Comparison of ENCODE assay signal across 8 cellular contexts in genomic region chr19:23116802-23117571, GRCh38. TPM values are rescaled to one million over a fixed set of nuclear protein-coding genes. Genes with fewer than 3 reads are reported as not detected.
DNase-seq lines count a peak whose midpoint lies in the region; ATAC-seq lines count a peak whose summit lies in the region.

Gene ZNF730, plus strand, starts transcription at chr19:23117025. Its CDS starts 149 bp downstream, at chr19:23117174.

- H3K4me1 ChIP-seq in SJCRH30 (no peaks in the 10 kb centered on the region), rectal smooth muscle tissue (ENCODE audit: control insufficient read depth, insufficient read depth, low read length) (no peaks in the 10 kb centered on the region)

- H3K27me3 ChIP-seq in SJCRH30 (no peaks in the 10 kb centered on the region), rectal smooth muscle tissue (ENCODE audit: control insufficient read depth, insufficient read depth, low read length) (no peaks in the 10 kb centered on the region)

- ATAC-seq in GM18909 (IDR thresholded peaks at IDR 0.05; ENCODE audit: poor library complexity, unreplicated experiment) (peak; percentile 100), HG03558 (IDR thresholded peaks at IDR 0.05; ENCODE audit: extremely low read depth, unreplicated experiment) (peak; percentile 87)

- peak within 1 kb of the TSS; percentile 70 for H3K4me3 ChIP-seq in SJCRH30
- peak within 1 kb of the TSS; percentile 77 for H3K4me3 ChIP-seq in rectal smooth muscle tissue (ENCODE audit: low read length)

- H3K27ac ChIP-seq in SJCRH30 (peak within 1 kb of the TSS; percentile 93), rectal smooth muscle tissue (ENCODE audit: low read depth, low read length) (no peak within 1 kb of the TSS)

- H3K9me3 ChIP-seq in SJCRH30 (replicated peaks) = peaks cover 9% of the 10 kb centered on the region

- peak within 1 kb of the TSS; percentile 49 for H3K9ac ChIP-seq in rectal smooth muscle tissue (ENCODE audit: low read length)

- H3K36me3 ChIP-seq in SJCRH30 (peaks cover 24% of the 10 kb centered on the region), rectal smooth muscle tissue (ENCODE audit: control insufficient read depth, insufficient read depth, low read length) (no peaks in the 10 kb centered on the region)

- DNase-seq in SJCRH30 (peak; percentile 94 to 95), anterior cingulate cortex (lab: John Stamatoyannopoulos, UW) (peak in 54 of 58 donors; percentile 2 to 80 (median 35)), hippocampal formation (lab: John Stamatoyannopoulos, UW) (peak; percentile 20 to 26), SHP77 treated with DMSO at 0.1 percent for 48 hours (lab: John Stamatoyannopoulos, UW) (no peak)
- DNase-seq in effector CD4-positive, alpha-beta T cell = no peak

RNA-seq across cellular contexts. Expression of gene ZNF730, which starts in this region (rescaled TPM):
- total RNA-seq in SJCRH30 (2014; rRNA removed; shearing (Covaris generic)) = 19.6 and 24.9 TPM in 2 replicates

Comparison
In these comparisons a context has a peak if more than half of its experiments do, and no peak if none do; other contexts are left out.
1. DNase-seq: peak in SJCRH30 (2 of 2), anterior cingulate cortex (54 of 58) and hippocampal formation (2 of 2); none in effector CD4-positive, alpha-beta T cell (single experiment) and SHP77 treated with DMSO at 0.1 percent for 48 hours (single experiment).